ENCODE assay signal across 28 cellular contexts in genomic region chr1:221180694-221181368, GRCh38.
"Had no signal": no experiment of that assay in that cellular context is flagged by ENCODE, and none has a peak within 500 bp of the region (broad histone marks: within the 10 kb centered on the region; RNA-seq: fewer than 3 reads in every experiment).

No MANE protein-coding gene starts in this region.

- H3K36me3 ChIP-seq: adrenal gland, ascending aorta, breast epithelium, cardiac muscle cell, colonic mucosa, gastrocnemius medialis had no signal

- H3K27me3 ChIP-seq: adrenal gland, ascending aorta, breast epithelium, cardiac muscle cell, colonic mucosa, foreskin keratinocyte, gastrocnemius medialis had no signal

- ATAC-seq: activated CD4-positive, alpha-beta T cell treated with anti-CD3 and anti-CD28 coated beads for 36 hours; activated CD8-positive, alpha-beta memory T cell treated with anti-CD3 and anti-CD28 coated beads, Interleukin-2, amount 10 ng/mL, durations not matched to agents 7 days and 5 days; activated CD8-positive, alpha-beta T cell treated with anti-CD3 and anti-CD28 coated beads, Interleukin-2, amount 10 ng/mL, durations not matched to agents 7 days and 5 days; activated naive CD8-positive, alpha-beta T cell treated with anti-CD3 and anti-CD28 coated beads, Interleukin-2, amount 50 U/mL, for 24 hours; esophagus mucosa; foreskin keratinocyte; gastrocnemius medialis had no signal

- H3K4me1 ChIP-seq: adrenal gland, ascending aorta, breast epithelium, colonic mucosa, foreskin keratinocyte, gastrocnemius medialis had no signal

- H3K9me3 ChIP-seq: adrenal gland, ascending aorta, breast epithelium, colonic mucosa, gastrocnemius medialis had no signal

- DNase-seq: activated CD4-positive, alpha-beta memory T cell treated with anti-CD3 and anti-CD28 coated beads for 36 hours; activated CD4-positive, alpha-beta T cell treated with anti-CD3 and anti-CD28 coated beads for 36 hours; activated CD4-positive, alpha-beta T cell treated with anti-CD3 and anti-CD28 coated beads, Interleukin-2, amount 10 ng/mL, durations not matched to agents 24 days and 14 days; activated CD4-positive, CD25-positive, alpha-beta regulatory T cell; activated CD4-positive, CD25-positive, alpha-beta regulatory T cell treated with anti-CD3 and anti-CD28 coated beads, Interleukin-2, amount 50 U/mL, for 72 hours; activated CD8-positive, alpha-beta memory T cell treated with anti-CD3 and anti-CD28 coated beads, Interleukin-2, amount 10 ng/mL, durations not matched to agents 7 days and 5 days; activated CD8-positive, alpha-beta memory T cell treated with anti-CD3 and anti-CD28 coated beads, Interleukin-2, amount 50 U/mL, for 4 hours; activated CD8-positive, alpha-beta T cell treated with anti-CD3 and anti-CD28 coated beads, Interleukin-2, amount 10 ng/mL, durations not matched to agents 7 days and 5 days; activated effector memory CD4-positive, alpha-beta T cell treated with anti-CD3 and anti-CD28 coated beads, Interleukin-2, amount 50 U/mL, for 16 hours; activated naive CD4-positive, alpha-beta T cell treated with anti-CD3 and anti-CD28 coated beads for 36 hours; activated naive CD8-positive, alpha-beta T cell treated with anti-CD3 and anti-CD28 coated beads for 36 hours; activated naive CD8-positive, alpha-beta T cell treated with anti-CD3 and anti-CD28 coated beads, Interleukin-2, amount 50 U/mL, for 24 hours; activated T-cell treated with anti-CD3 and anti-CD28 coated beads, Interleukin-2, amount 50 U/mL, for 1 hour; activated T-cell treated with anti-CD3 and anti-CD28 coated beads, Interleukin-2, amount 50 U/mL, for 48 hours; adrenal gland; central memory CD4-positive, alpha-beta T cell; cerebellar nuclear complex; colonic mucosa; effector memory CD4-positive, alpha-beta T cell; endodermal cell; foreskin keratinocyte; gastrocnemius medialis; glutamatergic neuron; T-helper 2 cell had no signal

- H3K4me3 ChIP-seq: adrenal gland, ascending aorta, breast epithelium, cardiac muscle cell, colonic mucosa, gastrocnemius medialis had no signal

- H3K27ac ChIP-seq: adrenal gland, ascending aorta, breast epithelium, cardiac muscle cell, colonic mucosa, foreskin keratinocyte, gastrocnemius medialis had no signal
